Comparison of ENCODE assay signal across 11 cellular contexts in genomic region chr3:66047321-66048050, GRCh38. TPM values are rescaled to one million over a fixed set of nuclear protein-coding genes. Genes with fewer than 3 reads are reported as not detected.
DNase-seq lines count a peak whose midpoint lies in the region; ATAC-seq and TF ChIP-seq lines count a peak whose summit lies in the region.
"Had no signal": no experiment of that assay in that cellular context is flagged by ENCODE, and none has a peak within 500 bp of the region (broad histone marks: within the 10 kb centered on the region; RNA-seq: fewer than 3 reads in every experiment).

No MANE protein-coding gene starts in this region.

- no peak overlapping the region for H2BK15ac ChIP-seq in neuronal stem cell (ENCODE audit: low read length)

- H3K27ac Mint-ChIP-seq in natural killer cell: no peak overlapping the region
- H3K27ac Mint-ChIP-seq: activated naive CD8-positive, alpha-beta T cell had no signal

- no peak overlapping the region for H2BK5ac ChIP-seq in neuronal stem cell (ENCODE audit: low read length)

- H3K4ac ChIP-seq in neuronal stem cell (ENCODE audit: low read length): no peak overlapping the region

- H3K27me3 ChIP-seq in thyroid gland: no peaks in the 10 kb centered on the region
- no peaks in the 10 kb centered on the region for H3K27me3 ChIP-seq in neuronal stem cell (ENCODE audit: control insufficient read depth in 3 of 3, insufficient read depth in 3 of 3, low read depth in 1 of 3, low read length in 3 of 3)
- H3K27me3 ChIP-seq: sigmoid colon had no signal

- peaks cover 0 to 3% of the 10 kb centered on the region in 2 donors for H3K9me3 Mint-ChIP-seq in natural killer cell

- peaks cover 6% of the 10 kb centered on the region in 2 donors for H3K27me3 Mint-ChIP-seq in natural killer cell (ENCODE audit: low read depth in 2 of 2)

- H3K4me3 ChIP-seq in thyroid gland (replicated peaks in 1 of 3): no peak overlapping the region
- no peak overlapping the region for H3K4me3 ChIP-seq in neuronal stem cell (ENCODE audit: low read length in 2 of 2)
- H3K4me3 ChIP-seq: sigmoid colon had no signal

- H3K9me3 ChIP-seq in thyroid gland (no peaks in the 10 kb centered on the region), neuronal stem cell (replicated peaks in 1 of 2; ENCODE audit: control insufficient read depth in 2 of 2, insufficient read depth in 1 of 2, low read depth in 1 of 2, low read length in 2 of 2) (peaks cover 0 to 4% of the 10 kb centered on the region in 2 donors)
- H3K9me3 ChIP-seq: sigmoid colon had no signal

- no peak overlapping the region for H3K4me3 Mint-ChIP-seq in natural killer cell
- H3K4me3 Mint-ChIP-seq: activated naive CD8-positive, alpha-beta T cell had no signal

- H2AK5ac ChIP-seq in neuronal stem cell (ENCODE audit: low read depth, low read length): no peak overlapping the region

- TF ChIP-seq POLR2A in thyroid gland (IDR thresholded peaks at IDR 0.05): no peak

- H3K79me1 ChIP-seq in neuronal stem cell (ENCODE audit: low read depth, low read length): no peaks in the 10 kb centered on the region

- DNase-seq in HCEC 1CT (peak; percentile 94), astrocyte of the hippocampus (ENCODE audit: low read depth, low spot score) (peak; percentile 55), iris pigment epithelial cell (ENCODE audit: low read depth) (peak; percentile 60), thyroid gland (peak; percentile 40 to 52), neuronal stem cell (ENCODE audit: low spot score) (no peak), SHP77 treated with DMSO at 0.1 percent for 48 hours (lab: John Stamatoyannopoulos, UW) (no peak), natural killer cell (no peak)
- DNase-seq: NCI-H526, sigmoid colon, SW 1271 had no signal

- ATAC-seq in natural killer cell: no peak

- no peaks in the 10 kb centered on the region for H3K36me3 ChIP-seq in thyroid gland
- no peaks in the 10 kb centered on the region for H3K36me3 ChIP-seq in neuronal stem cell (replicated peaks in 1 of 2; ENCODE audit: control insufficient read depth in 2 of 2, insufficient read depth in 2 of 2, low read length in 2 of 2)
- H3K36me3 ChIP-seq: sigmoid colon had no signal

- peaks cover 0 to 4% of the 10 kb centered on the region in 2 donors for H3K4me1 ChIP-seq in thyroid gland
- no peaks in the 10 kb centered on the region for H3K4me1 ChIP-seq in neuronal stem cell (ENCODE audit: control insufficient read depth in 2 of 2, insufficient read depth in 1 of 2, low read depth in 1 of 2, low read length in 2 of 2)

- H3K4me2 ChIP-seq in neuronal stem cell (ENCODE audit: insufficient read depth, low read length, poor library complexity, severe bottlenecking): no peak overlapping the region

- no peak overlapping the region for H2BK120ac ChIP-seq in neuronal stem cell (ENCODE audit: low read depth, low read length)

- TF ChIP-seq CTCF in thyroid gland (IDR thresholded peaks at IDR 0.05) (no peak), natural killer cell (IDR thresholded peaks at IDR 0.05) (no peak)

- no peak overlapping the region for H3K14ac ChIP-seq in neuronal stem cell (ENCODE audit: low read length)

- H3K36me3 Mint-ChIP-seq in natural killer cell: no peaks in the 10 kb centered on the region
- H3K36me3 Mint-ChIP-seq: activated naive CD8-positive, alpha-beta T cell had no signal

- H3K23ac ChIP-seq in neuronal stem cell (ENCODE audit: low read depth, low read length, poor library complexity): no peak overlapping the region

- H3K9ac ChIP-seq in neuronal stem cell (ENCODE audit: low read depth, low read length, poor library complexity): no peak overlapping the region

- intact Hi-C loops in thyroid gland (cut with DNase I) (no loop called here), natural killer cell (cut with micrococcal nuclease) (no loop called here)

- WGBS in thyroid gland, 2 donors: 27 to 39% methylated on average over 6 of the region's 6 CpGs
- no CpG with 5 or more reads among the region's 6 CpGs for WGBS in neuronal stem cell (ENCODE audit: extremely low coverage in 2 of 2, insufficient read length in 2 of 2, insufficient replicate concordance in 1 of 2), 2 donors

- peak overlapping the region in 2 of 3 donors; percentile 17 to 26 for H3K27ac ChIP-seq in thyroid gland
- no peak overlapping the region for H3K27ac ChIP-seq in neuronal stem cell (replicated peaks; ENCODE audit: low read length)

- H2BK12ac ChIP-seq in neuronal stem cell (ENCODE audit: low read length): no peak overlapping the region

- no peaks in the 10 kb centered on the region for H3K4me1 Mint-ChIP-seq in natural killer cell

- no peak overlapping the region for H3K18ac ChIP-seq in neuronal stem cell (ENCODE audit: low read length)

- H4K8ac ChIP-seq in neuronal stem cell (ENCODE audit: low read depth, low read length): no peak overlapping the region

- no peak overlapping the region for H4K91ac ChIP-seq in neuronal stem cell (ENCODE audit: low read depth, low read length, poor library complexity)

- no peak overlapping the region for H2AFZ ChIP-seq in neuronal stem cell (ENCODE audit: low read length)

RNA-seq across cellular contexts. Expression of gene MAGI1, which starts 8.8 kb away (rescaled TPM):
- total RNA-seq in thyroid gland (100 to 1,000 TPM in 1 of 4 donors, 10 to 100 TPM in 3; 60.5 to 123 (median 87.5) TPM), natural killer cell (not detected)
- polyA plus RNA-seq in neuronal stem cell (2013, experiment 1 of 2): 17.7 TPM
- polyA plus RNA-seq in neuronal stem cell (2013, experiment 2 of 2): 18.1 TPM

Comparison
In these comparisons a context has a peak if more than half of its experiments do, and no peak if none do; other contexts are left out.
1. DNase-seq: peak in HCEC 1CT (single experiment), astrocyte of the hippocampus (single experiment), iris pigment epithelial cell (single experiment) and thyroid gland (2 of 2); none in neuronal stem cell (single experiment), SHP77 treated with DMSO at 0.1 percent for 48 hours (single experiment) and natural killer cell (single experiment).
2. RNA of gene MAGI1, which starts 8.8 kb away (total RNA-seq): 60.5 to 123 TPM in thyroid gland; not detected in natural killer cell; every median in the first group is over 10 times any median in the second.